Comparison of ENCODE assay signal across 7 cellular contexts in the genomic region with DNA sequence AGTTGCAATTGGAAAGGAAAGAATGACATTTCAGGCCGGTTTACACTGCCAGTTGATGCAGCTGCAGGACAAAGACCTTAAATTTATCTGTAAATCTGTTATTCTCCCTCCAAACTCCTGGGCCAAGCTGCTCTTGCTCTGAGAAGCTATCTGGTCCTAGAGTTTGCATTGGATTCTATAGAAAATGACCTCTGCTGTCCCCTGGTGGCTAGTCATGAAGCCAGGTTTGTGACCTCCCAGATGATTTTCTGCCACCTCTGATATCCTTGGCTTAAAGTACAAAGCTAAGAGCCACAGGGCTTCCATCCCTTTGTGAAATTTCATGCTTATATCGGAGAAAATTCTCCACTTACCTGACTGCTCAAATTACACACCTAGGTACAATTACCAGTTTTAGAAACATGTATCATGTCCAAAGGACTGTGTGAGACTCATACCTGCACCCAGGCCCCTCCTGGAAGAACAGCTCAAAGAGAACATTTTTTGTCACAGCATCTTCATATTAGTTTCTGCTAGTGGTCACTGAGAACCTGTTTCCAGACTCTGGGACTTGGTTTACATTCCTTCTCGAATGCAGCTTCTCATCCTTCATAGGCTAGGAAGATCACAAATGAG. TPM values are rescaled to one million over a fixed set of nuclear protein-coding genes. Genes with fewer than 3 reads are reported as not detected.
DNase-seq lines count a peak whose midpoint lies in the region; ATAC-seq and TF ChIP-seq lines count a peak whose summit lies in the region.

No MANE protein-coding gene starts in this region.

- CTCF ChIA-PET in T-cell (lab: Charles Lee): interaction anchor here (0.6 to 2.8 kb wide), 19 partner anchors 10 to 563 kb away, joined by 3 to 16 read pairs (median 4); a partner anchor contains a TSS

- no peaks in the 10 kb centered on the region for H3K36me3 Mint-ChIP-seq in T-cell

- intact Hi-C loops in right lobe of liver (cut with DNase I): loop anchor here (5.0 kb wide), 1 partner anchor 103 kb away; no protein-coding TSS in a partner anchor

- ATAC-seq in T-cell (replicated peaks in 1 of 4) (peak in 1 of 4 experiments; percentile 43), right lobe of liver (peak; percentile 81 to 88 (median 84)), thoracic aorta (ENCODE audit: insufficient number of reproducible peaks, low FRiP score, low read depth) (no peak), HG03469 (IDR thresholded peaks at IDR 0.05; ENCODE audit: unreplicated experiment) (no peak)

- POLR2A ChIA-PET in T-cell (lab: Charles Lee): interaction anchor here in 1 of 2 donors (0.6 kb wide), 1 partner anchor 1037 kb away, joined by 3 read pairs; no protein-coding TSS in a partner anchor

- peak; percentile 84 for TF ChIP-seq CTCF in LNCAP (IDR thresholded peaks at IDR 0.05)
- peak; percentile 76 to 86 (median 78) for TF ChIP-seq CTCF in right lobe of liver (IDR thresholded peaks at IDR 0.05)
- TF ChIP-seq CTCF in thoracic aorta (IDR thresholded peaks at IDR 0.05): peak; percentile 70

- H3K27ac ChIP-seq in right lobe of liver: no peak overlapping the region
- H3K27ac ChIP-seq in thoracic aorta: no peak overlapping the region

- 39% methylated on average over 3 of the region's 3 CpGs for WGBS in right lobe of liver (ENCODE audit: insufficient coverage, low coverage, low lambda C conversion rate, missing lambda C conversion rate)

- H3K9me3 ChIP-seq in right lobe of liver (no peaks in the 10 kb centered on the region), thoracic aorta (no peaks in the 10 kb centered on the region)

- no peak for TF ChIP-seq POLR2A in right lobe of liver (IDR thresholded peaks at IDR 0.05)

- H3K27me3 ChIP-seq in right lobe of liver (no peaks in the 10 kb centered on the region), thoracic aorta (replicated peaks; ENCODE audit: insufficient read depth) (no peaks in the 10 kb centered on the region)

- H3K4me1 ChIP-seq in right lobe of liver: no peaks in the 10 kb centered on the region
- H3K4me1 ChIP-seq in thoracic aorta (ENCODE audit: control insufficient read depth in 1 of 2, low read depth in 2 of 2): no peaks in the 10 kb centered on the region

- H3K9me3 Mint-ChIP-seq in T-cell: no peaks in the 10 kb centered on the region

- peak; percentile 48 for DNase-seq in GM03348 (ENCODE audit: low spot score)
- peak in 26 of 34 experiments; percentile 3 to 39 (median 24) for DNase-seq in T-cell
- peak; percentile 77 for DNase-seq in cerebellar cortex (ENCODE audit: low spot score)
- DNase-seq in right lobe of liver: peak in 1 of 3 donors; percentile 47
- DNase-seq in thoracic aorta (ENCODE audit: low spot score): no peak

- H3K27me3 Mint-ChIP-seq in T-cell: peaks cover 12 to 41% of the 10 kb centered on the region in 2 donors

- H3K4me3 Mint-ChIP-seq in T-cell: no peak overlapping the region

- no peaks in the 10 kb centered on the region for H3K36me3 ChIP-seq in right lobe of liver
- H3K36me3 ChIP-seq in thoracic aorta: no peaks in the 10 kb centered on the region

- H3K4me1 Mint-ChIP-seq in T-cell: no peaks in the 10 kb centered on the region

- H3K27ac Mint-ChIP-seq in T-cell: no peak overlapping the region

- H3K4me3 ChIP-seq in right lobe of liver (no peak overlapping the region), thoracic aorta (no peak overlapping the region)

RNA-seq across cellular contexts. Expression of a gene that starts 28.9 kb away (rescaled TPM):
- 1 to 10 TPM; 3.5 to 8.6 (median 7.3) TPM for total RNA-seq in T-cell
- 1 to 10 TPM; 4.4 to 9.7 (median 6.9) TPM for total RNA-seq in right lobe of liver
- 10 to 100 TPM in 1 of 2 donors, 1 to 10 TPM in 1; 9.1 to 10.3 TPM for total RNA-seq in thoracic aorta

RNA-seq across cellular contexts. Expression of a gene that starts 46.4 kb away (rescaled TPM):
- total RNA-seq in T-cell (not detected), right lobe of liver (not detected), thoracic aorta (not detected)

RNA-seq across cellular contexts. Expression of a gene that starts 54.7 kb away (rescaled TPM):
- total RNA-seq in T-cell: 10 to 100 TPM; 32.9 to 39.3 (median 34.3) TPM
- total RNA-seq in right lobe of liver: 10 to 100 TPM; 17.2 to 34.6 (median 22.3) TPM
- total RNA-seq in thoracic aorta: 10 to 100 TPM; 19.0 to 31.9 TPM

Comparison
In these comparisons a context has a peak if more than half of its experiments do, and no peak if none do; other contexts are left out.
1. ATAC-seq: peak in right lobe of liver (4 of 4); none in thoracic aorta (single experiment) and HG03469 (single experiment).
2. Peak in every context shown above with its lines, with median percentiles within 50 percentile points of each other: CTCF ChIP-seq.